1 cellular context compared by ENCODE assay signal in genomic region chr15:49456166-49456565, GRCh38.
TF ChIP-seq lines count a peak whose summit lies in the region.

No MANE protein-coding gene starts in this region.

TF ChIP-seq in SK-N-SH treated with all-trans-retinoic acid at 6 μM for 48 hours, 23 proteins besides CTCF, POLR2A, EP300 and RAD21 (continued from another document):
- no peak for TF ChIP-seq PATZ1 (CRISPR knock-in tag; IDR thresholded peaks at IDR 0.05; ENCODE audit: borderline replicate concordance)
